ENCODE assay signal across 19 cellular contexts in genomic region chr2:127585270-127585807, GRCh38. TPM values are rescaled to one million over a fixed set of nuclear protein-coding genes. Genes with fewer than 3 reads are reported as not detected.
DNase-seq lines count a peak whose midpoint lies in the region; ATAC-seq, FAIRE-seq and TF ChIP-seq lines count a peak whose summit lies in the region.
"Had no signal": no experiment of that assay in that cellular context is flagged by ENCODE, and none has a peak within 500 bp of the region (broad histone marks: within the 10 kb centered on the region; RNA-seq: fewer than 3 reads in every experiment).

No MANE protein-coding gene starts in this region.

- BruUV-seq in K562 (replicated peaks; lab: Mats Ljungman, UMichigan) = no TSS peak

- H3K9me3 Mint-ChIP-seq in GM23338 = 0 out of 3 replicates have a peak, but pooled peaks cover 3% of the 10 kb centered on the region
- H3K9me3 Mint-ChIP-seq: CD4-positive, alpha-beta memory T cell; HFFc6; IgD-negative memory B cell had no signal

- H3K36me3 Mint-ChIP-seq in GM23338 (ENCODE audit: low read depth) = no peaks in the 10 kb centered on the region; the same call in 2 of the 3 replicates
- H3K36me3 Mint-ChIP-seq: CD4-positive, alpha-beta memory T cell had no signal

- POLR2A ChIA-PET in K562 (lab: Yijun Ruan, JAX) = no interaction called here

- WGBS in K562 (ENCODE audit: insufficient coverage, low coverage, missing lambda C conversion rate) = 4% methylated on average over 5 of the region's 5 CpGs
- no CpG with 5 or more reads among the region's 5 CpGs for WGBS in trophoblast cell (ENCODE audit: extremely low coverage, insufficient coverage, insufficient read length)

- H3K4ac ChIP-seq in trophoblast cell (ENCODE audit: low read depth, low read length) = no peak overlapping the region

- TF ChIP-seq EP300 in K562 (IDR thresholded peaks at IDR 0.05; ENCODE audit: low read length) = no peak

- FAIRE-seq in K562 (lab: Jason Lieb, UNC) = peak; percentile 59
- FAIRE-seq: A204.1, H54, HTR-8/SVneo had no signal

- H3K9ac ChIP-seq in K562 (ENCODE audit: insufficient read depth in 1 of 2, low read depth in 2 of 2, low read length in 2 of 2) = no peak overlapping the region
- H3K9ac ChIP-seq in trophoblast cell (ENCODE audit: low read length) = no peak overlapping the region

- no peaks in the 10 kb centered on the region for H3K9me2 ChIP-seq in GM23338 (ENCODE audit: insufficient read depth)

- H3K4me3 Mint-ChIP-seq in GM23338 = no peak overlapping the region
- H3K4me3 Mint-ChIP-seq: CD4-positive, alpha-beta memory T cell; HFFc6; IgD-negative memory B cell had no signal

- H2BK5ac ChIP-seq in trophoblast cell (ENCODE audit: low read depth, low read length, poor library complexity) = no peak overlapping the region

- TF ChIP-seq POLR2A in K562 (conservative IDR thresholded peaks at IDR 0.05) = no peak

- peaks cover 17% of the 10 kb centered on the region for H3K4me1 Mint-ChIP-seq in GM23338
- H3K4me1 Mint-ChIP-seq: CD4-positive, alpha-beta memory T cell had no signal

- no peak overlapping the region for H3K4me3 ChIP-seq in GM23338
- no peak overlapping the region for H3K4me3 ChIP-seq in K562
- no peak overlapping the region for H3K4me3 ChIP-seq in trophoblast cell (ENCODE audit: low read depth, low read length)

- H4K91ac ChIP-seq in trophoblast cell (ENCODE audit: low read depth, low read length) = no peak overlapping the region

- no peaks in the 10 kb centered on the region for H3K79me1 ChIP-seq in trophoblast cell (ENCODE audit: low read length)

- no peak overlapping the region for H2BK12ac ChIP-seq in trophoblast cell (ENCODE audit: low read length)

- CTCF ChIA-PET in K562 (lab: Yijun Ruan, JAX; ENCODE audit: low intra/inter-chr PET ratio) = no interaction called here

- H3K4me1 ChIP-seq in GM23338 (ENCODE audit: insufficient read depth) = no peaks in the 10 kb centered on the region
- no peaks in the 10 kb centered on the region for H3K4me1 ChIP-seq in K562 (replicated peaks in 1 of 2; ENCODE audit: control insufficient read depth in 2 of 2, insufficient read depth in 2 of 2, low read length in 2 of 2)
- H3K4me1 ChIP-seq in trophoblast cell (ENCODE audit: control insufficient read depth in 1 of 2, insufficient read depth in 2 of 2, low read length in 2 of 2) = no peaks in the 10 kb centered on the region

- in situ Hi-C loops in K562 (cut with MboI) = no loop called here

- TF ChIP-seq RAD21 in K562 (CRISPR knock-in tag; conservative IDR thresholded peaks at IDR 0.05 in 1 of 2, IDR thresholded peaks at IDR 0.05 in 1 of 2) = no peak

- H3K9me3 ChIP-seq in K562 (replicated peaks; ENCODE audit: control insufficient read depth, insufficient read depth, low read depth, low read length) = no peaks in the 10 kb centered on the region
- peaks cover 5% of the 10 kb centered on the region for H3K9me3 ChIP-seq in trophoblast cell (ENCODE audit: insufficient read depth, low read depth, low read length)

- H3K18ac ChIP-seq in trophoblast cell (ENCODE audit: low read length) = no peak overlapping the region

- TF ChIP-seq CTCF in GM23338 (conservative IDR thresholded peaks at IDR 0.05; ENCODE audit: low read depth in 2 of 2) = no peak
- no peak for TF ChIP-seq CTCF in K562 (IDR thresholded peaks at IDR 0.05 in 2 of 3, conservative IDR thresholded peaks at IDR 0.05 in 1 of 3; ENCODE audit: insufficient read depth in 2 of 3, low read depth in 1 of 3, low read length in 3 of 3)

- peak; percentile 2 for DNase-seq in CD1c-positive myeloid dendritic cell (ENCODE audit: extremely low spot score)
- no peak for DNase-seq in GM23338 (ENCODE audit: low spot score)
- DNase-seq in K562 (ENCODE audit: extremely low read depth in 1 of 4, low spot score in 3 of 4) = no peak
- DNase-seq in trophoblast cell = peak; percentile 48 to 86
- DNase-seq in Ammon's horn (ENCODE audit: low spot score) = no peak
- DNase-seq: ACHN; CD4-positive, alpha-beta memory T cell; DMS153; DMS79; GF-D8; HFFc6; KG1 had no signal

- no peak overlapping the region for H3K27ac ChIP-seq in GM23338 (ENCODE audit: low read depth)
- H3K27ac ChIP-seq in K562 (ENCODE audit: extremely low read depth, low read depth, low read length) = no peak overlapping the region
- no peak overlapping the region for H3K27ac ChIP-seq in trophoblast cell (ENCODE audit: low read depth, low read length)
- H3K27ac ChIP-seq: C4-2B had no signal

- ATAC-seq in GM23338 (no peak), K562 (no peak), HG03196 (IDR thresholded peaks at IDR 0.05; ENCODE audit: unreplicated experiment) (no peak)
- ATAC-seq: HCT116 had no signal

- no peak overlapping the region for H3K14ac ChIP-seq in trophoblast cell (ENCODE audit: low read length)

- H3K79me2 ChIP-seq in GM23338 (replicated peaks; ENCODE audit: insufficient read depth) (no peaks in the 10 kb centered on the region), K562 (ENCODE audit: control insufficient read depth, insufficient read depth, low read length) (no peaks in the 10 kb centered on the region), trophoblast cell (ENCODE audit: control insufficient read depth, insufficient read depth, low read length, poor library complexity) (no peaks in the 10 kb centered on the region)

- no peaks in the 10 kb centered on the region for H3K36me3 ChIP-seq in GM23338 (ENCODE audit: insufficient read depth)
- no peaks in the 10 kb centered on the region for H3K36me3 ChIP-seq in K562 (ENCODE audit: control insufficient read depth, insufficient read depth, low read length)
- no peaks in the 10 kb centered on the region for H3K36me3 ChIP-seq in trophoblast cell (ENCODE audit: control insufficient read depth in 1 of 2, insufficient read depth in 2 of 2, low read length in 2 of 2)

- H3K9me1 ChIP-seq in K562 (ENCODE audit: control insufficient read depth, insufficient read depth, low read length) = peaks cover 5% of the 10 kb centered on the region

- H3K27ac Mint-ChIP-seq in GM23338 = no peak overlapping the region
- H3K27ac Mint-ChIP-seq: CD4-positive, alpha-beta memory T cell; HFFc6; IgD-negative memory B cell had no signal

- no peak overlapping the region for H3K23ac ChIP-seq in trophoblast cell (ENCODE audit: low read length)

- no peak overlapping the region for H4K12ac ChIP-seq in trophoblast cell (ENCODE audit: low read depth, low read length)

- H2AFZ ChIP-seq in GM23338 = no peak overlapping the region
- H2AFZ ChIP-seq in K562 (ENCODE audit: low read depth, low read length) = no peak overlapping the region
- no peak overlapping the region for H2AFZ ChIP-seq in trophoblast cell (ENCODE audit: insufficient read depth, low read length, poor library complexity)

- H3K4me2 ChIP-seq in GM23338 = peak overlapping the region; percentile 30; the same call in 1 of the 2 replicates
- H3K4me2 ChIP-seq in K562 (ENCODE audit: insufficient read depth, low read length) = no peak overlapping the region
- H3K4me2 ChIP-seq in trophoblast cell (ENCODE audit: low read length) = no peak overlapping the region

- no peak overlapping the region for H2BK120ac ChIP-seq in trophoblast cell (ENCODE audit: insufficient read depth, low read length, poor library complexity)

- no peaks in the 10 kb centered on the region for H3F3A ChIP-seq in GM23338 (replicated peaks; ENCODE audit: low read depth)

- intact Hi-C loops in K562 (cut with micrococcal nuclease) = no loop called here

- H3K27me3 Mint-ChIP-seq in GM23338 (ENCODE audit: insufficient read depth, low read depth, poor library complexity) = peaks cover 2% of the 10 kb centered on the region
- H3K27me3 Mint-ChIP-seq: IgD-negative memory B cell had no signal

- no peak overlapping the region for H2AK5ac ChIP-seq in trophoblast cell (ENCODE audit: low read length)

- no peaks in the 10 kb centered on the region for H3K27me3 ChIP-seq in GM23338 (ENCODE audit: insufficient read depth)
- peaks cover 31 to 52% of the 10 kb centered on the region in 2 experiments for H3K27me3 ChIP-seq in K562 (ENCODE audit: control insufficient read depth in 2 of 2, insufficient read depth in 2 of 2, low read length in 2 of 2)
- no peaks in the 10 kb centered on the region for H3K27me3 ChIP-seq in trophoblast cell (ENCODE audit: insufficient read depth, low read length)

- H4K8ac ChIP-seq in trophoblast cell (ENCODE audit: low read depth, low read length) = no peak overlapping the region

- H4K20me1 ChIP-seq in GM23338 (replicated peaks; ENCODE audit: insufficient read depth) (no peaks in the 10 kb centered on the region), K562 (replicated peaks; ENCODE audit: control insufficient read depth, insufficient read depth, low read length) (peaks cover 3% of the 10 kb centered on the region; the same call in 1 of the 2 replicates)

RNA-seq across cellular contexts. Expression of gene MYO7B, which starts 49.9 kb away (rescaled TPM):
- total RNA-seq in GM23338 (2014; rRNA removed; shearing (Covaris generic)) = not detected in 2 replicates
- not detected in 2 replicates for polyA plus RNA-seq in GM23338 (2016; fragmentation: Nextera tagmentation; extraction: Ambion mirVana)
- total RNA-seq in K562 (2011; cell fraction: chromatin; rRNA removed; ENCODE audit: low replicate concordance) = not detected in 2 replicates
- 0.17 TPM in 1 of 2 replicates, not detected in the other for total RNA-seq in K562 (2011; cell fraction: nucleolus; rRNA removed)
- total RNA-seq in K562 (2011; cell fraction: nucleoplasm; rRNA removed) = not detected in 2 replicates
- not detected in 2 replicates for total RNA-seq in K562 (2014; rRNA removed)
- total RNA-seq in K562 (2014; rRNA removed; fragmentation: Illumina TruSeq; extraction: Trizol) = not detected in 2 replicates
- total RNA-seq in K562 (2015; rRNA removed; fragmentation: Illumina TruSeq; extraction: Trizol) = not detected in 2 replicates
- not detected in 2 replicates for total RNA-seq in K562 (2021)
- 0.08 TPM in 1 of 2 replicates, not detected in the other for polyA plus RNA-seq in K562 (2011; rRNA removed)
- polyA plus RNA-seq in K562 (2011; cell fraction: cytosol; rRNA removed) = 0.03 TPM in 1 of 2 replicates, not detected in the other
- 0.03 and 0.24 TPM in 2 replicates for polyA plus RNA-seq in K562 (2011; cell fraction: nucleus; rRNA removed)
- 0.35 TPM in 1 of 2 replicates, not detected in the other for polyA plus RNA-seq in K562 (2012)
- polyA plus RNA-seq in K562 (2014; fragmentation: Illumina TruSeq; extraction: Trizol) = not detected in 2 replicates
- not detected for polyA plus RNA-seq in K562 (2014; fragmentation: Nextera tagmentation; extraction: Ambion mirVana)
- not detected in 2 replicates for polyA plus RNA-seq in K562 (2014; rRNA removed)
- polyA minus RNA-seq in K562 (2011; rRNA and poly(A)+ RNA removed) = not detected in 2 replicates
- not detected in 2 replicates for polyA minus RNA-seq in K562 (2011; cell fraction: cytosol; rRNA and poly(A)+ RNA removed)
- polyA minus RNA-seq in K562 (2011; cell fraction: nucleus; rRNA and poly(A)+ RNA removed) = not detected in 2 replicates
- 0.21 and 0.35 TPM in 2 replicates for polyA plus RNA-seq in trophoblast cell (2013)
- total RNA-seq: CD4-positive, alpha-beta memory T cell had no signal
- polyA plus RNA-seq: CD4-positive, alpha-beta memory T cell had no signal

RNA-seq across cellular contexts. Expression of gene IWS1, which starts 59.0 kb away (rescaled TPM):
- total RNA-seq in GM23338 (2014; rRNA removed; shearing (Covaris generic)) = 56.0 and 82.8 TPM in 2 replicates
- polyA plus RNA-seq in GM23338 (2016; fragmentation: Nextera tagmentation; extraction: Ambion mirVana) = 84.4 and 97.2 TPM in 2 replicates
- 32.2 and 105 TPM in 2 replicates for total RNA-seq in K562 (2011; cell fraction: chromatin; rRNA removed; ENCODE audit: low replicate concordance)
- 17.8 and 23.3 TPM in 2 replicates for total RNA-seq in K562 (2011; cell fraction: nucleolus; rRNA removed)
- total RNA-seq in K562 (2011; cell fraction: nucleoplasm; rRNA removed) = 30.4 and 33.7 TPM in 2 replicates
- total RNA-seq in K562 (2014; rRNA removed) = 50.5 and 59.7 TPM in 2 replicates
- total RNA-seq in K562 (2014; rRNA removed; fragmentation: Illumina TruSeq; extraction: Trizol) = 65.1 and 72.5 TPM in 2 replicates
- total RNA-seq in K562 (2015; rRNA removed; fragmentation: Illumina TruSeq; extraction: Trizol) = 66.3 and 67.2 TPM in 2 replicates
- total RNA-seq in K562 (2021) = 37.2 and 39.8 TPM in 2 replicates
- 36.6 and 46.6 TPM in 2 replicates for polyA plus RNA-seq in K562 (2011; rRNA removed)
- 9.6 and 14.8 TPM in 2 replicates for polyA plus RNA-seq in K562 (2011; cell fraction: cytosol; rRNA removed)
- polyA plus RNA-seq in K562 (2011; cell fraction: nucleus; rRNA removed) = 22.9 and 23.2 TPM in 2 replicates
- polyA plus RNA-seq in K562 (2012) = 32.2 and 43.2 TPM in 2 replicates
- polyA plus RNA-seq in K562 (2014; fragmentation: Illumina TruSeq; extraction: Trizol) = 49.4 and 61.2 TPM in 2 replicates
- polyA plus RNA-seq in K562 (2014; fragmentation: Nextera tagmentation; extraction: Ambion mirVana) = 10 to 100 TPM; 20.8 to 21.5 TPM
- 42.9 and 43.1 TPM in 2 replicates for polyA plus RNA-seq in K562 (2014; rRNA removed)
- 52.1 and 66.1 TPM in 2 replicates for polyA minus RNA-seq in K562 (2011; rRNA and poly(A)+ RNA removed)
- 28.2 and 28.6 TPM in 2 replicates for polyA minus RNA-seq in K562 (2011; cell fraction: cytosol; rRNA and poly(A)+ RNA removed)
- 18.4 and 38.5 TPM in 2 replicates for polyA minus RNA-seq in K562 (2011; cell fraction: nucleus; rRNA and poly(A)+ RNA removed)
- 66.1 and 67.8 TPM in 2 replicates for polyA plus RNA-seq in trophoblast cell (2013)

Comparison
In these comparisons a context has a peak if more than half of its experiments do, and no peak if none do; other contexts are left out.
1. DNase-seq: peak in CD1c-positive myeloid dendritic cell (single experiment) and trophoblast cell (2 of 2); none in GM23338 (single experiment), K562 (0 of 4) and Ammon's horn (single experiment).